1 cellular context compared by ENCODE assay signal in the genomic region with DNA sequence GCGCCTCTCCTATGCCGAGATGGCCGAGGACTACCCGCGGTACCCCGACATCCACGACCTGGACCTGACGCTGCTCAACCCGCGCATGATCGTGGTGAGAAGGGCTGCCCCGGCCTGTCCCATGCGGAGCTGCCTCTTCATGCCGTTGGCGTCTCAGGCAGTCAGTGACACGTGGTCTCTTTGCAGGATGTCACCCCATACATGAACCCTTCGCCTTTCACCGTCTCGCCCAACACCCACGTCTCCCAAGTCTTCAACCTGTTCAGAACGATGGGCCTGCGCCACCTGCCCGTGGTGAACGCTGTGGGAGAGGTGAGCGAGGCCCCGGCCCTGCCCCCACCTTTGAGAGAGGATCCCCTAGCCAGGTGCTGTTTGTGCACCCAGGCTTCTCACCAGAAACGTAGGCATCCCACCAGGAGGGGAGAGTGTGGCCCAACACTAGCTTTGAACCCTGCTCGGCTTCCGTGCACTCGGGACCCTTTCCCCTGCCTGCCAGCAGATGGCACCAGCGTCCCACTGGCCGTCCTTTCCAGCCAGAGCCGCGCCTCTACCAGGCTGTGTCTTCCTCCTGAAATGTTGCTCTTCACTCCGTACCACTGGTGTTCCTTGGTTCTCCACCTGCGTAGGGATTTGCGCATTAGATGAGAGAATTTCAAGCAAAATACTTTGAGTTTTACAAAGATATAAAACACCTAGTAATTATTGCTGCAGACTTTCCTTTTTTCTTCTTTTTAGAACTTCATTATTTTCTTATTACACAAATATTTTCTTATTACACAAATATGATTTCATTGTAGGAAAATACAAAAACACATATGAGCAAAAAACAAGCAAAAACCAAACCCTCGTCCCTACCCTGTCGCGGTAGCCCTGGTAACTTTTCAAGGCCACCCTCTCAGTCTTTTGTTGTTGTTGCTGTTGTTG.
TF ChIP-seq lines count a peak whose summit lies in the region.

No MANE protein-coding gene starts in this region.

TF ChIP-seq in HEK293, 187 proteins besides CTCF, POLR2A, EP300 and RAD21 (continued from another document and continues in another):
- TF ChIP-seq ZNF521 (tag by site-specific recombination; IDR thresholded peaks at IDR 0.05): no peak
- no peak for TF ChIP-seq EGR2 (tag by site-specific recombination; IDR thresholded peaks at IDR 0.05; ENCODE audit: low read depth)
- no peak for TF ChIP-seq ZNF148 (tag by site-specific recombination; IDR thresholded peaks at IDR 0.05; ENCODE audit: borderline replicate concordance)
- TF ChIP-seq ZNF610 (tag by site-specific recombination; IDR thresholded peaks at IDR 0.05; ENCODE audit: borderline replicate concordance): no peak
- TF ChIP-seq ZNF350 (tag by site-specific recombination; IDR thresholded peaks at IDR 0.05): no peak
- TF ChIP-seq ZNF501 (tag by site-specific recombination; IDR thresholded peaks at IDR 0.05): no peak
- TF ChIP-seq, protein P1, sequence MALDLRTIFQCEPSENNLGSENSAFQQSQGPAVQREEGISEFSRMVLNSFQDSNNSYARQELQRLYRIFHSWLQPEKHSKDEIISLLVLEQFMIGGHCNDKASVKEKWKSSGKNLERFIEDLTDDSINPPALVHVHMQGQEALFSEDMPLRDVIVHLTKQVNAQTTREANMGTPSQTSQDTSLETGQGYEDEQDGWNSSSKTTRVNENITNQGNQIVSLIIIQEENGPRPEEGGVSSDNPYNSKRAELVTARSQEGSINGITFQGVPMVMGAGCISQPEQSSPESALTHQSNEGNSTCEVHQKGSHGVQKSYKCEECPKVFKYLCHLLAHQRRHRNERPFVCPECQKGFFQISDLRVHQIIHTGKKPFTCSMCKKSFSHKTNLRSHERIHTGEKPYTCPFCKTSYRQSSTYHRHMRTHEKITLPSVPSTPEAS (tag by site-specific recombination; IDR thresholded peaks at IDR 0.05): no peak
- TF ChIP-seq ZBTB1 (tag by site-specific recombination; IDR thresholded peaks at IDR 0.05): no peak
- TF ChIP-seq ZNF707 (tag by site-specific recombination; IDR thresholded peaks at IDR 0.05): no peak
- TF ChIP-seq ZNF133 (tag by site-specific recombination; IDR thresholded peaks at IDR 0.05): no peak
- no peak for TF ChIP-seq ZNF341 (tag by site-specific recombination; IDR thresholded peaks at IDR 0.05; ENCODE audit: low read depth)
- TF ChIP-seq, protein P2, sequence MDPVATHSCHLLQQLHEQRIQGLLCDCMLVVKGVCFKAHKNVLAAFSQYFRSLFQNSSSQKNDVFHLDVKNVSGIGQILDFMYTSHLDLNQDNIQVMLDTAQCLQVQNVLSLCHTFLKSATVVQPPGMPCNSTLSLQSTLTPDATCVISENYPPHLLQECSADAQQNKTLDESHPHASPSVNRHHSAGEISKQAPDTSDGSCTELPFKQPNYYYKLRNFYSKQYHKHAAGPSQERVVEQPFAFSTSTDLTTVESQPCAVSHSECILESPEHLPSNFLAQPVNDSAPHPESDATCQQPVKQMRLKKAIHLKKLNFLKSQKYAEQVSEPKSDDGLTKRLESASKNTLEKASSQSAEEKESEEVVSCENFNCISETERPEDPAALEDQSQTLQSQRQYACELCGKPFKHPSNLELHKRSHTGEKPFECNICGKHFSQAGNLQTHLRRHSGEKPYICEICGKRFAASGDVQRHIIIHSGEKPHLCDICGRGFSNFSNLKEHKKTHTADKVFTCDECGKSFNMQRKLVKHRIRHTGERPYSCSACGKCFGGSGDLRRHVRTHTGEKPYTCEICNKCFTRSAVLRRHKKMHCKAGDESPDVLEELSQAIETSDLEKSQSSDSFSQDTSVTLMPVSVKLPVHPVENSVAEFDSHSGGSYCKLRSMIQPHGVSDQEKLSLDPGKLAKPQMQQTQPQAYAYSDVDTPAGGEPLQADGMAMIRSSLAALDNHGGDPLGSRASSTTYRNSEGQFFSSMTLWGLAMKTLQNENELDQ (tag by site-specific recombination; IDR thresholded peaks at IDR 0.05; ENCODE audit: low read depth): no peak
- no peak for TF ChIP-seq INSM2 (tag by site-specific recombination; IDR thresholded peaks at IDR 0.05)
- TF ChIP-seq ZNF449 (tag by site-specific recombination; IDR thresholded peaks at IDR 0.05): no peak
- TF ChIP-seq ZNF585B (tag by site-specific recombination; IDR thresholded peaks at IDR 0.05): no peak
- TF ChIP-seq, protein P3, sequence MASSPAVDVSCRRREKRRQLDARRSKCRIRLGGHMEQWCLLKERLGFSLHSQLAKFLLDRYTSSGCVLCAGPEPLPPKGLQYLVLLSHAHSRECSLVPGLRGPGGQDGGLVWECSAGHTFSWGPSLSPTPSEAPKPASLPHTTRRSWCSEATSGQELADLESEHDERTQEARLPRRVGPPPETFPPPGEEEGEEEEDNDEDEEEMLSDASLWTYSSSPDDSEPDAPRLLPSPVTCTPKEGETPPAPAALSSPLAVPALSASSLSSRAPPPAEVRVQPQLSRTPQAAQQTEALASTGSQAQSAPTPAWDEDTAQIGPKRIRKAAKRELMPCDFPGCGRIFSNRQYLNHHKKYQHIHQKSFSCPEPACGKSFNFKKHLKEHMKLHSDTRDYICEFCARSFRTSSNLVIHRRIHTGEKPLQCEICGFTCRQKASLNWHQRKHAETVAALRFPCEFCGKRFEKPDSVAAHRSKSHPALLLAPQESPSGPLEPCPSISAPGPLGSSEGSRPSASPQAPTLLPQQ (tag by site-specific recombination; IDR thresholded peaks at IDR 0.05): 0 out of 2 replicates have a peak, but pooled peaks have one; percentile 20
- TF ChIP-seq ZNF785 (tag by site-specific recombination; IDR thresholded peaks at IDR 0.05): no peak
- TF ChIP-seq ZEB2 (tag by site-specific recombination; IDR thresholded peaks at IDR 0.05): no peak
- peak; percentile 84 for TF ChIP-seq ZNF654 (tag by site-specific recombination; IDR thresholded peaks at IDR 0.05; ENCODE audit: low read depth)
- TF ChIP-seq HOXA7 (CRISPR knock-in tag; IDR thresholded peaks at IDR 0.05; ENCODE audit: borderline replicate concordance): no peak
- no peak for TF ChIP-seq ZNF239 (tag by site-specific recombination; IDR thresholded peaks at IDR 0.05)
- no peak for TF ChIP-seq ZBTB20 (tag by site-specific recombination; IDR thresholded peaks at IDR 0.05)
- no peak for TF ChIP-seq REST (tag by site-specific recombination; IDR thresholded peaks at IDR 0.05)
- peak; percentile 68; the same call in 1 of the 2 replicates for TF ChIP-seq ZNF660 (tag by site-specific recombination; IDR thresholded peaks at IDR 0.05)
- no peak for TF ChIP-seq ZNF791 (tag by site-specific recombination; IDR thresholded peaks at IDR 0.05)
- no peak for TF ChIP-seq ZNF670 (tag by site-specific recombination; IDR thresholded peaks at IDR 0.05; ENCODE audit: low read depth)
- no peak for TF ChIP-seq TCF7L2 (IDR thresholded peaks at IDR 0.05; ENCODE audit: borderline replicate concordance, low read depth, low read length)
- TF ChIP-seq ZNF621 (tag by site-specific recombination; IDR thresholded peaks at IDR 0.05): no peak
- peak; percentile 44; the same call in 1 of the 2 replicates for TF ChIP-seq ZNF2 (tag by site-specific recombination; IDR thresholded peaks at IDR 0.05)
- TF ChIP-seq ZNF248 (tag by site-specific recombination; IDR thresholded peaks at IDR 0.05): no peak
- TF ChIP-seq PBX3 (CRISPR knock-in tag; IDR thresholded peaks at IDR 0.05): no peak
- no peak for TF ChIP-seq HIC1 (tag by site-specific recombination; IDR thresholded peaks at IDR 0.05)
- no peak for TF ChIP-seq ZNF23 (tag by site-specific recombination; IDR thresholded peaks at IDR 0.05; ENCODE audit: borderline replicate concordance)
- no peak for TF ChIP-seq ZNF366 (tag by site-specific recombination; conservative IDR thresholded peaks at IDR 0.05)
- no peak for TF ChIP-seq ZNF639 (tag by site-specific recombination; IDR thresholded peaks at IDR 0.05)
